14 cellular contexts compared by ENCODE assay signal in the genomic region with DNA sequence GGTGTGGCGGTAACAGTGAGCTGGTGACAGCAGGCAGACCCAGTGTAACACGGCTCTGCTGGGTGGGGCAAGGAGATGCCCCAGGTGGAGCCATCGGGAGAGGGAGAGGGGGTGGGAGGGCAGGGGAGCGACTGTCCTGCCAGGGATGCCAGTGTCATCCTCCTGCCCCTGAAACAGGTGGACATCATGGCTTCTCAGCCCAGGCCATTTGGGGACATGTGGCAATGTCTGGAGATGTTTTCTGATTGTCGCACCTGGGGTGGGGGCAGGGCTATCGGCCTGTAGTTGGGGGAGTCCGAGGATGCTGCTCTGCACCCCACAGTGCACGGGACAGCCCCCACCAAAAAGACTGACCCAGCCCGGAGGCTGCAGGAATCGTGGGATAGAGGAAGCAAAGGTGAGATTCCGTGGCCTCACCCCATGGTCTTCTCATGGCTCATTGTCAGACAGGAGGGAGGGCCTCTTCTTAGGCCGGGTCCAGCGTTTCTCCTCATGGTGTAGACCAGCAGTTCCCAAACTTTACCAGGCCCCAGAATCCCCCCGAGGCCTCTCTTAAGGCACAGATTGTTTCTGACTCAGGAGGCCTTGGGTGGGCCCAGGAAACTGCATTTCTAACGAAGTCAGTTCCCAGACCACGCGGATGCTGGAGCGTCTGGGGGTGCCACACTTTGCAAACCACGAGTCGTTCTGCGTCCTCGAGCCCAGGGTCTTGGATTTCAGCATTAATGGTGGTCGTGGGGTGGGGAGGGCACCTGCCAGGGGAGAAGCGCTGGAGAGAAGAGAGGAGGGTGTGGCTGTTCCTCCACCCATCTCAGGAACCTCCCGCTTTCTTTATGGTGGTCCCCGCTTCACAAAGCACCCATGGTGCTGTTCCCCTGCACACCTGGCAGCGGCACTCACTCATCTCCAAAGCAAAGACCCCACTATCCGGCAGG. TPM values are rescaled to one million over a fixed set of nuclear protein-coding genes. Genes with fewer than 3 reads are reported as not detected.
"Had no signal": no experiment of that assay in that cellular context is flagged by ENCODE, and none has a peak within 500 bp of the region (broad histone marks: within the 10 kb centered on the region; RNA-seq: fewer than 3 reads in every experiment).

No MANE protein-coding gene starts in this region.

- FAIRE-seq: pancreas had no signal

- H3K4me1 ChIP-seq: colonic mucosa, pancreas had no signal

- H3K4me2 ChIP-seq: hepatocyte had no signal

- H2AFZ ChIP-seq: hepatocyte had no signal

- H3K36me3 ChIP-seq: adrenal gland, colonic mucosa, pancreas had no signal

- ATAC-seq: pancreas, WTC11 had no signal

- H3K27ac ChIP-seq: adrenal gland, colonic mucosa, hepatocyte, pancreas had no signal

- H3K27me3 ChIP-seq: adrenal gland, colonic mucosa, esophagus muscularis mucosa, hepatocyte, pancreas had no signal

- H3K4me3 ChIP-seq: adrenal gland, colonic mucosa, esophagus muscularis mucosa, hepatocyte, pancreas had no signal

- DNase-seq: activated CD4-positive, alpha-beta memory T cell treated with anti-CD3 and anti-CD28 coated beads, Interleukin-2, amount 10 ng/mL, durations not matched to agents 7 days and 5 days; activated CD4-positive, alpha-beta T cell treated with anti-CD3 and anti-CD28 coated beads for 4 hours; activated naive CD4-positive, alpha-beta T cell treated with anti-CD3 and anti-CD28 coated beads, Interleukin-2, amount 50 U/mL, for 16 hours; activated T-cell treated with anti-CD3 and anti-CD28 coated beads, Interleukin-2, amount 50 U/mL, for 24 hours; caudate nucleus; colonic mucosa; stimulated activated CD4-positive, alpha-beta T cell treated with anti-CD3 and anti-CD28 coated beads, Interleukin-4, amount 100 ng/mL, for 24 hours; stimulated activated naive CD8-positive, alpha-beta T cell treated with anti-CD3 and anti-CD28 coated beads, Interleukin-15, amount 100 ng/mL, for 72 hours had no signal

- H3K9me3 ChIP-seq: adrenal gland, colonic mucosa, esophagus muscularis mucosa, pancreas had no signal

RNA-seq across cellular contexts. Expression of a gene that starts 11.0 kb away (rescaled TPM):
- polyA plus RNA-seq: neural cell had no signal
